ENCODE assay signal across 8 cellular contexts in the genomic region with DNA sequence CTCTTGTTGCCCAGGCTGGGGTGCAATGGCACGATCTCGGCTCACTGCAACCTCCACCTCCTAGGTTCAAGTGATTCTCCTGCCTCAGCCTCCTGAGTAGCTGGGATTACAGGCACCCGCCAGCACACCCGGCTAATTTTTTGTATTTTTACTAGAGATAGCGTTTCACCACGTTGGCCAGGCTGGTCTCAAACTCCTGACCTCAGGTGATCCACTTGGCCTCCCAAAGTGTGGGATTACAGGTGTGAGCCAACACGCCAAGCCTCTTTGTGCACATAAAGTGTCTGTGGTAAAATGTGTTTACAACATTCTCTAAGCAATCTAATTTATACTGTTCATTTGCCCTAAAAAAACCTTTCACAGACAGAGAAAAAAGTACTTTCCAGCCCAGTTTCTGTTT. TPM values are rescaled to one million over a fixed set of nuclear protein-coding genes. Genes with fewer than 3 reads are reported as not detected.
DNase-seq lines count a peak whose midpoint lies in the region; ATAC-seq, FAIRE-seq and TF ChIP-seq lines count a peak whose summit lies in the region.
"Not testable (repeated sequence)": the region's sequence is repeated elsewhere in the genome, so short reads cannot be mapped to it uniquely, and the experiment has no call there.

No MANE protein-coding gene starts in this region.

- TF ChIP-seq EP300 in HepG2 (IDR thresholded peaks at IDR 0.05; ENCODE audit: low read depth in 2 of 2, low read length in 2 of 2); HepG2 (CRISPR knock-in tag; IDR thresholded peaks at IDR 0.05; ENCODE audit: borderline replicate concordance): not testable (repeated sequence)

- POLR2A ChIA-PET in A673 (lab: Charles Lee; ENCODE audit: low non-redundant PET); HepG2 (lab: Yijun Ruan, JAX): not testable (repeated sequence)

- H4K20me1 ChIP-seq in HepG2 (ENCODE audit: insufficient read depth, low read length), result not testable (repeated sequence)

- H3K27ac ChIP-seq in A673 (ENCODE audit: low read depth, low read length, poor library complexity, severe bottlenecking) (peak overlapping the region; percentile 46), angular gyrus (ENCODE audit: low read depth, low read length) (peak overlapping the region; percentile 8), esophagus squamous epithelium (peak overlapping the region; percentile 17 to 78 (median 44)), gastrocnemius medialis (peak overlapping the region; percentile 83 to 93 (median 89)), upper lobe of right lung (peak overlapping the region; percentile 51)
- H3K27ac ChIP-seq in HepG2 (ENCODE audit: extremely low read length, insufficient read depth, low read length), result not testable (repeated sequence)

- not testable (repeated sequence) for ATAC-seq in HepG2, gastrocnemius medialis, upper lobe of right lung

- not testable (repeated sequence) for FAIRE-seq in HepG2 (lab: Jason Lieb, UNC)

- not testable (repeated sequence) for TF ChIP-seq POLR2A in esophagus squamous epithelium (IDR thresholded peaks at IDR 0.05); HepG2 (IDR thresholded peaks at IDR 0.05; ENCODE audit: insufficient read depth in 1 of 2, low read depth in 2 of 2, low read length in 2 of 2); gastrocnemius medialis (IDR thresholded peaks at IDR 0.05)

- TF ChIP-seq RAD21 in HepG2 (CRISPR knock-in tag; IDR thresholded peaks at IDR 0.05), result not testable (repeated sequence)

- not testable (repeated sequence) for H3K9me3 ChIP-seq in A673 (ENCODE audit: low read depth, low read length, poor library complexity, severe bottlenecking); esophagus squamous epithelium; HepG2 (ENCODE audit: low read length); gastrocnemius medialis; upper lobe of right lung

- not testable (repeated sequence) for TF ChIP-seq CTCF in A673 (conservative IDR thresholded peaks at IDR 0.05; ENCODE audit: low read depth, low read length); esophagus squamous epithelium (IDR thresholded peaks at IDR 0.05); HepG2 (CRISPR knock-in tag; IDR thresholded peaks at IDR 0.05); nephron progenitor cell (IDR thresholded peaks at IDR 0.05); gastrocnemius medialis (IDR thresholded peaks at IDR 0.05 in 4 of 5, conservative IDR thresholded peaks at IDR 0.05 in 1 of 5); upper lobe of right lung (IDR thresholded peaks at IDR 0.05)

- H3K4me1 Mint-ChIP-seq in nephron progenitor cell, result peaks cover 91% of the 10 kb centered on the region

- BruUV-seq in A673 (replicated peaks; lab: Mats Ljungman, UMichigan); HepG2 (replicated peaks; lab: Mats Ljungman, UMichigan): not testable (repeated sequence)

- H3K9ac ChIP-seq in HepG2 (ENCODE audit: insufficient read depth, low read depth, low read length), result not testable (repeated sequence)

- H3K36me3 Mint-ChIP-seq in nephron progenitor cell (ENCODE audit: low read depth), result peaks cover 17% of the 10 kb centered on the region

- not testable (repeated sequence) for H3K4me3 Mint-ChIP-seq in nephron progenitor cell

- H2AFZ ChIP-seq in HepG2 (ENCODE audit: low read length), result not testable (repeated sequence)

- H3K4me3 ChIP-seq in A673 (ENCODE audit: low read depth, low read length, poor library complexity, severe bottlenecking); esophagus squamous epithelium; HepG2 (replicated peaks in 1 of 3; ENCODE audit: insufficient read depth in 1 of 3, low read depth in 2 of 3, low read length in 3 of 3); upper lobe of right lung: not testable (repeated sequence)
- peak overlapping the region in 2 of 4 donors; percentile 24 to 25 for H3K4me3 ChIP-seq in gastrocnemius medialis

- not testable (repeated sequence) for H3K27me3 ChIP-seq in A673 (replicated peaks; ENCODE audit: insufficient read depth, low read depth, low read length, poor library complexity); esophagus squamous epithelium; HepG2 (ENCODE audit: control insufficient read depth in 1 of 2, insufficient read depth in 2 of 2, low read length in 2 of 2); gastrocnemius medialis; upper lobe of right lung

- not testable (repeated sequence) for H3K9me3 Mint-ChIP-seq in nephron progenitor cell

- peak overlapping the region; percentile 99 for H3K27ac Mint-ChIP-seq in nephron progenitor cell

- in situ Hi-C loops in HepG2 (cut with HindIII; ENCODE audit: extremely low pct_ligation_motif_present, low pct_unique_long_range_greater_than_20kb); gastrocnemius medialis (cut with MboI; ENCODE audit: low sequenced_read_pairs in 4 of 4): not testable (repeated sequence)

- H3K27me3 Mint-ChIP-seq in nephron progenitor cell (ENCODE audit: low read depth, poor library complexity), result not testable (repeated sequence)

- not testable (repeated sequence) for H3K79me2 ChIP-seq in HepG2 (ENCODE audit: insufficient read depth, low read length)

- peaks cover 55% of the 10 kb centered on the region for H3K4me1 ChIP-seq in A673 (ENCODE audit: insufficient read depth, low read length, poor library complexity, severe bottlenecking)
- H3K4me1 ChIP-seq in esophagus squamous epithelium, result peaks cover 9 to 50% (median 17%) of the 10 kb centered on the region in 3 donors
- H3K4me1 ChIP-seq in HepG2 (ENCODE audit: insufficient read depth, low read length), result peaks cover 59% of the 10 kb centered on the region
- H3K4me1 ChIP-seq in gastrocnemius medialis, result peaks cover 14 to 35% of the 10 kb centered on the region in 2 donors
- peaks cover 59% of the 10 kb centered on the region for H3K4me1 ChIP-seq in upper lobe of right lung

- peak overlapping the region; percentile 65; the same call in 1 of the 2 replicates for H3K4me2 ChIP-seq in HepG2 (ENCODE audit: low read depth, low read length)

- H3K36me3 ChIP-seq in A673 (ENCODE audit: insufficient read depth, low read length, poor library complexity, severe bottlenecking); esophagus squamous epithelium; HepG2 (replicated peaks in 1 of 2; ENCODE audit: control insufficient read depth in 1 of 2, insufficient read depth in 2 of 2, low read length in 2 of 2); gastrocnemius medialis; upper lobe of right lung: not testable (repeated sequence)

- CTCF ChIA-PET in A673 (lab: Charles Lee); HepG2 (lab: Yijun Ruan, JAX; ENCODE audit: low intra/inter-chr PET ratio, low total read pairs): not testable (repeated sequence)

- WGBS in esophagus squamous epithelium, 2 donors, result 88 to 89% methylated on average over 7 of the region's 7 CpGs
- 81% methylated on average over 6 of the region's 7 CpGs for WGBS in HepG2 (ENCODE audit: low lambda C conversion rate)

- intact Hi-C loops in A673 (cut with micrococcal nuclease; ENCODE audit: unreplicated experiment); esophagus squamous epithelium (cut with DNase I); HepG2 (cut with micrococcal nuclease; ENCODE audit: unreplicated experiment); gastrocnemius medialis (cut with DNase I; ENCODE audit: low total_unique reads); upper lobe of right lung (cut with DNase I): not testable (repeated sequence)

- DNase-seq in A673 (ENCODE audit: low spot score); esophagus squamous epithelium (lab: John Stamatoyannopoulos, UW); HepG2 (ENCODE audit: low spot score); nephron progenitor cell; gastrocnemius medialis; upper lobe of right lung: not testable (repeated sequence)
- peak; percentile 46 for DNase-seq in NCI-H82 (lab: John Stamatoyannopoulos, UW)

RNA-seq across cellular contexts. Expression of gene ABCC4, which starts 29.2 kb away (rescaled TPM):
- total RNA-seq in A673 (2021) (42.9 and 52.0 TPM in 2 replicates), esophagus squamous epithelium (10 to 100 TPM in 1 of 4 donors, 1 to 10 TPM in 3; 2.5 to 12.6 (median 6.0) TPM), HepG2 (2016; rRNA removed; fragmentation: Illumina TruSeq; extraction: Trizol) (9.6 and 11.3 TPM in 2 replicates), gastrocnemius medialis (10 to 100 TPM in 2 of 4 donors, 1 to 10 TPM in 2; 5.4 to 16.2 (median 11.9) TPM), upper lobe of right lung (28.1 TPM)
- 9.6 and 10.4 TPM in 2 replicates for total RNA-seq in HepG2 (2016; cell fraction: cytosol; rRNA removed; fragmentation: Illumina TruSeq; extraction: Trizol; ENCODE audit: low read depth)
- 9.5 and 11.1 TPM in 2 replicates for total RNA-seq in HepG2 (2016; cell fraction: insoluble cytoplasmic fraction; rRNA removed; fragmentation: Illumina TruSeq; extraction: Trizol)
- 8.4 and 8.8 TPM in 2 replicates for total RNA-seq in HepG2 (2016; cell fraction: membrane; rRNA removed; fragmentation: Illumina TruSeq; extraction: Trizol)
- 13.9 and 19.2 TPM in 2 replicates for total RNA-seq in HepG2 (2016; cell fraction: nucleus; rRNA removed; fragmentation: Illumina TruSeq; extraction: Trizol)
- polyA plus RNA-seq in HepG2 (2011; rRNA removed), result 3.2 and 4.2 TPM in 2 replicates
- polyA plus RNA-seq in HepG2 (2011; cell fraction: cytosol; rRNA removed), result 2.3 and 3.0 TPM in 2 replicates
- 2.0 and 2.6 TPM in 2 replicates for polyA plus RNA-seq in HepG2 (2011; cell fraction: nucleus; rRNA removed)
- 1.7 and 2.1 TPM in 2 replicates for polyA plus RNA-seq in HepG2 (2012)
- 0.64 and 0.85 TPM in 2 replicates for polyA plus RNA-seq in HepG2 (2016; cell fraction: cytosol; fragmentation: Illumina TruSeq; extraction: Trizol; ENCODE audit: low read depth)
- polyA plus RNA-seq in HepG2 (2016; cell fraction: insoluble cytoplasmic fraction; fragmentation: Illumina TruSeq; extraction: Trizol; ENCODE audit: low read depth), result 5.0 and 5.3 TPM in 2 replicates
- polyA plus RNA-seq in HepG2 (2016; cell fraction: membrane; fragmentation: Illumina TruSeq; extraction: Trizol; ENCODE audit: low read depth), result 2.2 and 2.4 TPM in 2 replicates
- 7.8 and 8.1 TPM in 2 replicates for polyA plus RNA-seq in HepG2 (2016; cell fraction: nucleus; fragmentation: Illumina TruSeq; extraction: Trizol; ENCODE audit: insufficient read depth, low read depth)
- polyA minus RNA-seq in HepG2 (2011; rRNA and poly(A)+ RNA removed; ENCODE audit: low replicate concordance), result 34.5 and 52.1 TPM in 2 replicates
- polyA minus RNA-seq in HepG2 (2011; cell fraction: cytosol; rRNA and poly(A)+ RNA removed), result 6.2 and 7.2 TPM in 2 replicates
- 18.3 TPM in 2 replicates for polyA minus RNA-seq in HepG2 (2011; cell fraction: nucleus; rRNA and poly(A)+ RNA removed)
